ENCODE assay signal across 12 cellular contexts in the genomic region with DNA sequence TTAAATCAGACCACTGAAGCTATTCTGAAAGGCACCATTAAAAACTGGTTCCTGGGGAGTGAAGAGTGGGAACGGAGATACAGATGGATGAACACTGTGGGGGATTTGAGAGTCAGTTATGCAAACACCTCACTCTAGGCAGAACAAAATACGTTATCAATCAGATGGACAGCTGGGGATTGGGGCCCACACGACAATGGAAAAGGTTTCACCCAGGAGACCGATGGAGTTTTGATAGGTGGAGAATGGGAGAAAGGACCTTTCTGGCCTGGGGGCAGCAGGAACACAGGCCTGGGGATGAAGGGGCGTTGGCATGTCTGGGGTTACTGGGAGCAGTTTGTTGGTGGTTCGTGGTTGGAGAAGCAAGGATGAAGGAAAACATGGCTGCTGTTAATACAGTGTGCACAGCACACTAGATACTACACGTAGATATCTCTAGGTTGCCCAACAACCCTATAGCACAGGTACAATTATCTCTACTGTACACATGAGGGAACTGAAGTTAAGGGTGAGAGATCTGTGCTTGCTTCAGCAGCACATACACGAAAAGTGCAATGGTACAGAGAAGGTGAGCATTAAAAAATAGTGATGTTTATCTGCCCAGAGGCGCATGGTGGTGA. TPM values are rescaled to one million over a fixed set of nuclear protein-coding genes. Genes with fewer than 3 reads are reported as not detected.
DNase-seq lines count a peak whose midpoint lies in the region; ATAC-seq and TF ChIP-seq lines count a peak whose summit lies in the region.
"Had no signal": no experiment of that assay in that cellular context is flagged by ENCODE, and none has a peak within 500 bp of the region (broad histone marks: within the 10 kb centered on the region; RNA-seq: fewer than 3 reads in every experiment).

No MANE protein-coding gene starts in this region.

- H3K36me3 ChIP-seq in A673 (ENCODE audit: insufficient read depth, low read length, poor library complexity, severe bottlenecking): peaks cover 4% of the 10 kb centered on the region
- H3K36me3 ChIP-seq: suprapubic skin had no signal

- H3K27me3 Mint-ChIP-seq in immature natural killer cell (ENCODE audit: low read depth in 3 of 3): peaks cover 0 to 1% (median 0%) of the 10 kb centered on the region in 3 donors
- H3K27me3 Mint-ChIP-seq: dendritic cell treated with granulocyte-macrophage colony-stimulating factor and Interleukin-4, amounts not matched to agents 40 ng/mL and 50 ng/mL, for 4 days had no signal

- ATAC-seq in GM18502 (IDR thresholded peaks at IDR 0.05; ENCODE audit: poor library complexity, unreplicated experiment) (peak; percentile 88), GM19455 (IDR thresholded peaks at IDR 0.05; ENCODE audit: unreplicated experiment) (peak; percentile 75), HG03159 (IDR thresholded peaks at IDR 0.05; ENCODE audit: unreplicated experiment) (peak; percentile 60)

- no peak overlapping the region for H3K4me3 ChIP-seq in A673 (ENCODE audit: low read depth, low read length, poor library complexity, severe bottlenecking)
- H3K4me3 ChIP-seq: suprapubic skin had no signal

- H3K4me1 Mint-ChIP-seq in immature natural killer cell: peaks cover 70 to 87% of the 10 kb centered on the region in 2 donors

- H3K9me3 ChIP-seq in A673 (ENCODE audit: low read depth, low read length, poor library complexity, severe bottlenecking): no peaks in the 10 kb centered on the region
- H3K9me3 ChIP-seq: suprapubic skin had no signal

- H3K4me3 Mint-ChIP-seq in immature natural killer cell: no peak overlapping the region
- H3K4me3 Mint-ChIP-seq: dendritic cell treated with granulocyte-macrophage colony-stimulating factor and Interleukin-4, amounts not matched to agents 40 ng/mL and 50 ng/mL, for 4 days; HFFc6 had no signal

- H3K27ac Mint-ChIP-seq in immature natural killer cell: peak overlapping the region in 4 of 6 donors; percentile 18 to 37 (median 24)
- H3K27ac Mint-ChIP-seq: dendritic cell treated with granulocyte-macrophage colony-stimulating factor and Interleukin-4, amounts not matched to agents 40 ng/mL and 50 ng/mL, for 4 days; HFFc6 had no signal

- CTCF ChIA-PET in A673 (lab: Charles Lee): no interaction called here

- BruUV-seq in A673 (replicated peaks; lab: Mats Ljungman, UMichigan): no TSS peak

- TF ChIP-seq CTCF in A673 (conservative IDR thresholded peaks at IDR 0.05; ENCODE audit: low read depth, low read length): no peak

- peaks cover 26 to 67% (median 31%) of the 10 kb centered on the region in 3 donors for H3K36me3 Mint-ChIP-seq in immature natural killer cell

- no peaks in the 10 kb centered on the region for H3K9me3 Mint-ChIP-seq in immature natural killer cell
- H3K9me3 Mint-ChIP-seq: HFFc6 had no signal

- no peaks in the 10 kb centered on the region for H3K4me1 ChIP-seq in A673 (ENCODE audit: insufficient read depth, low read length, poor library complexity, severe bottlenecking)

- POLR2A ChIA-PET in A673 (lab: Charles Lee; ENCODE audit: low non-redundant PET): no interaction called here

- H3K27ac ChIP-seq in A673 (ENCODE audit: low read depth, low read length, poor library complexity, severe bottlenecking): no peak overlapping the region

- intact Hi-C loops in A673 (cut with micrococcal nuclease; ENCODE audit: unreplicated experiment): no loop called here

- H3K27me3 ChIP-seq in A673 (replicated peaks; ENCODE audit: insufficient read depth, low read depth, low read length, poor library complexity): no peaks in the 10 kb centered on the region
- H3K27me3 ChIP-seq: suprapubic skin had no signal

- DNase-seq in immature natural killer cell (no peak), A673 (ENCODE audit: low spot score) (no peak), HuH-7 (ENCODE audit: low spot score) (no peak)
- DNase-seq in stimulated activated CD4-positive, alpha-beta T cell treated with anti-CD3 and anti-CD28 coated beads, Interleukin-4, amount 100 ng/mL, for 24 hours: no peak
- DNase-seq: HFFc6; hippocampal formation; NK-92 treated with Interleukin-12 subunit alpha and Interleukin-12 subunit beta, amount 100 ng/mL, for 24 hours had no signal

RNA-seq across cellular contexts. Expression of a gene that starts 16.5 kb away (rescaled TPM):
- polyA plus RNA-seq in immature natural killer cell: 100 to 1,000 TPM in 1 of 3 donors, 10 to 100 TPM in 2; 49.8 to 142 (median 74.4) TPM
- total RNA-seq in A673 (2021): 74.2 and 78.3 TPM in 2 replicates
